ENCODE assay signal across 12 cellular contexts in genomic region chr13:110305544-110305943, GRCh38. TPM values are rescaled to one million over a fixed set of nuclear protein-coding genes. Genes with fewer than 3 reads are reported as not detected.
A peak's percentile ranks its signal among the peaks of the same experiment; 100 is the strongest.
DNase-seq lines count a peak whose midpoint lies in the region; ATAC-seq, FAIRE-seq and TF ChIP-seq lines count a peak whose summit lies in the region.
"Had no signal": no experiment of that assay in that cellular context is flagged by ENCODE, and none has a peak within 500 bp of the region (broad histone marks: within the 10 kb centered on the region; RNA-seq: fewer than 3 reads in every experiment).

No MANE protein-coding gene starts in this region.

- peaks cover 70 to 96% (median 80%) of the 10 kb centered on the region in 11 experiments for H3K27me3 ChIP-seq in BLaER1 treated with 17β-estradiol and CSF1 and Interleukin-3, amounts not matched to agents 10 nM and 100 nM
- peaks cover 27% of the 10 kb centered on the region for H3K27me3 ChIP-seq in iPS-15b (ENCODE audit: control insufficient read depth, insufficient read depth, low read length)

- peaks cover 12 to 22% (median 18%) of the 10 kb centered on the region in 11 experiments; a peak in 18 of 22 replicates for H3K9me3 ChIP-seq in BLaER1 treated with 17β-estradiol and CSF1 and Interleukin-3, amounts not matched to agents 10 nM and 100 nM (replicated peaks in 1 of 11)
- no peaks in the 10 kb centered on the region for H3K9me3 ChIP-seq in iPS-15b (ENCODE audit: control insufficient read depth, insufficient read depth, low read length)

- H3K36me3 ChIP-seq in BLaER1 treated with 17β-estradiol and CSF1 and Interleukin-3, amounts not matched to agents 10 nM and 100 nM, result no peaks in the 10 kb centered on the region
- H3K36me3 ChIP-seq in iPS-15b (ENCODE audit: control insufficient read depth, insufficient read depth, low read length), result no peaks in the 10 kb centered on the region

- no peaks in the 10 kb centered on the region for H3K36me3 Mint-ChIP-seq in T-helper 2 cell treated with Interferon-gamma antibody and Interleukin-4, amounts not matched to agents 5 μg/mL and 100 μg/mL, for 36 hours (ENCODE audit: low read depth)
- H3K36me3 Mint-ChIP-seq: CD8-positive, alpha-beta T cell had no signal

- peak overlapping the region; percentile 59 to 80 (median 72); a peak in 21 of 22 replicates for H3K4me2 ChIP-seq in BLaER1 treated with 17β-estradiol and CSF1 and Interleukin-3, amounts not matched to agents 10 nM and 100 nM

- in situ Hi-C loops in astrocyte of the spinal cord (cut with HindIII; ENCODE audit: low sequenced_read_pairs), result no loop called here

- peaks cover 24 to 49% (median 30%) of the 10 kb centered on the region in 10 experiments for H3K4me1 ChIP-seq in BLaER1 treated with 17β-estradiol and CSF1 and Interleukin-3, amounts not matched to agents 10 nM and 100 nM
- H3K4me1 ChIP-seq in iPS-15b (ENCODE audit: control insufficient read depth, insufficient read depth, low read length), result peaks cover 3% of the 10 kb centered on the region

- H3K9ac ChIP-seq in BLaER1 treated with 17β-estradiol and CSF1 and Interleukin-3, amounts not matched to agents 10 nM and 100 nM, result no peak overlapping the region
- no peak overlapping the region for H3K9ac ChIP-seq in iPS-15b (ENCODE audit: low read depth, low read length)

- H4K20me1 ChIP-seq in BLaER1 treated with 17β-estradiol and CSF1 and Interleukin-3, amounts not matched to agents 10 nM and 100 nM, result peaks cover 0 to 26% (median 0%) of the 10 kb centered on the region in 11 experiments; a peak in 8 of 22 replicates

- no peak for ATAC-seq in GM19035 (IDR thresholded peaks at IDR 0.05; ENCODE audit: unreplicated experiment)
- ATAC-seq: CD8-positive, alpha-beta T cell had no signal

- H3K9me3 Mint-ChIP-seq in T-helper 2 cell treated with Interferon-gamma antibody and Interleukin-4, amounts not matched to agents 5 μg/mL and 100 μg/mL, for 36 hours, result no peaks in the 10 kb centered on the region
- H3K9me3 Mint-ChIP-seq: CD8-positive, alpha-beta T cell had no signal

- H3K27me3 Mint-ChIP-seq in T-helper 2 cell treated with Interferon-gamma antibody and Interleukin-4, amounts not matched to agents 5 μg/mL and 100 μg/mL, for 36 hours (ENCODE audit: low read depth), result peaks cover 80% of the 10 kb centered on the region

- H3K4me1 Mint-ChIP-seq in T-helper 2 cell treated with Interferon-gamma antibody and Interleukin-4, amounts not matched to agents 5 μg/mL and 100 μg/mL, for 36 hours (ENCODE audit: low read depth), result peaks cover 2% of the 10 kb centered on the region

- TF ChIP-seq CTCF in astrocyte of the spinal cord (IDR thresholded peaks at IDR 0.05; ENCODE audit: low read depth, low read length) (no peak), retinal pigment epithelial cell (conservative IDR thresholded peaks at IDR 0.05; ENCODE audit: low read depth, low read length) (no peak)

- no peak overlapping the region for H3K4me3 Mint-ChIP-seq in T-helper 2 cell treated with Interferon-gamma antibody and Interleukin-4, amounts not matched to agents 5 μg/mL and 100 μg/mL, for 36 hours
- H3K4me3 Mint-ChIP-seq: CD8-positive, alpha-beta T cell had no signal

- no peak overlapping the region; a peak in 1 of 20 replicates for H3K4me3 ChIP-seq in BLaER1 treated with 17β-estradiol and CSF1 and Interleukin-3, amounts not matched to agents 10 nM and 100 nM
- H3K4me3 ChIP-seq in astrocyte of the spinal cord (ENCODE audit: low read depth, low read length) (peak overlapping the region; percentile 77), iPS-15b (ENCODE audit: low read depth, low read length) (peak overlapping the region; percentile 88), retinal pigment epithelial cell (ENCODE audit: low read length) (peak overlapping the region; percentile 87)

- DNase-seq in astrocyte of the spinal cord (ENCODE audit: low read depth, low spot score) (no peak), retinal pigment epithelial cell (ENCODE audit: low read depth) (no peak), frontal cortex (ENCODE audit: low spot score in 2 of 2) (no peak), NCI-H82 treated with DMSO at 0.1 percent for 48 hours (lab: John Stamatoyannopoulos, UW; ENCODE audit: unreplicated experiment) (no peak)
- DNase-seq in T-helper 2 cell treated with Interferon-gamma antibody and Interleukin-4, amounts not matched to agents 5 μg/mL and 100 μg/mL, for 36 hours (ENCODE audit: low spot score), result no peak
- DNase-seq: activated CD4-positive, alpha-beta T cell treated with anti-CD3 and anti-CD28 coated beads, Interleukin-2, amount 50 U/mL, for 1 hour; activated naive CD4-positive, alpha-beta T cell treated with anti-CD3 and anti-CD28 coated beads, Interleukin-2, amount 50 U/mL, for 16 hours; CD8-positive, alpha-beta T cell had no signal

- FAIRE-seq in frontal cortex (lab: Jason Lieb, UNC), result no peak

- no peak overlapping the region for H3K27ac ChIP-seq in BLaER1 treated with 17β-estradiol and CSF1 and Interleukin-3, amounts not matched to agents 10 nM and 100 nM
- H3K27ac ChIP-seq: epithelial cell of prostate had no signal

- no peak overlapping the region for H3K27ac Mint-ChIP-seq in T-helper 2 cell treated with Interferon-gamma antibody and Interleukin-4, amounts not matched to agents 5 μg/mL and 100 μg/mL, for 36 hours
- H3K27ac Mint-ChIP-seq: CD8-positive, alpha-beta T cell had no signal

RNA-seq across cellular contexts. Expression of gene COL4A1, which starts 1.4 kb away (rescaled TPM):
- 65.2 TPM for total RNA-seq in frontal cortex
- total RNA-seq: CD8-positive, alpha-beta T cell had no signal

RNA-seq across cellular contexts. Expression of gene COL4A2, which starts 1.5 kb away (rescaled TPM):
- 47.3 TPM for total RNA-seq in frontal cortex
- total RNA-seq: CD8-positive, alpha-beta T cell had no signal

Comparison
In these comparisons a context has a peak if more than half of its experiments do, and no peak if none do; other contexts are left out.
1. H3K4me3 ChIP-seq: peak in astrocyte of the spinal cord (single experiment), iPS-15b (single experiment) and retinal pigment epithelial cell (single experiment); none in BLaER1 treated with 17β-estradiol and CSF1 and Interleukin-3, amounts not matched to agents 10 nM and 100 nM (0 of 10).